In the genomic region with DNA sequence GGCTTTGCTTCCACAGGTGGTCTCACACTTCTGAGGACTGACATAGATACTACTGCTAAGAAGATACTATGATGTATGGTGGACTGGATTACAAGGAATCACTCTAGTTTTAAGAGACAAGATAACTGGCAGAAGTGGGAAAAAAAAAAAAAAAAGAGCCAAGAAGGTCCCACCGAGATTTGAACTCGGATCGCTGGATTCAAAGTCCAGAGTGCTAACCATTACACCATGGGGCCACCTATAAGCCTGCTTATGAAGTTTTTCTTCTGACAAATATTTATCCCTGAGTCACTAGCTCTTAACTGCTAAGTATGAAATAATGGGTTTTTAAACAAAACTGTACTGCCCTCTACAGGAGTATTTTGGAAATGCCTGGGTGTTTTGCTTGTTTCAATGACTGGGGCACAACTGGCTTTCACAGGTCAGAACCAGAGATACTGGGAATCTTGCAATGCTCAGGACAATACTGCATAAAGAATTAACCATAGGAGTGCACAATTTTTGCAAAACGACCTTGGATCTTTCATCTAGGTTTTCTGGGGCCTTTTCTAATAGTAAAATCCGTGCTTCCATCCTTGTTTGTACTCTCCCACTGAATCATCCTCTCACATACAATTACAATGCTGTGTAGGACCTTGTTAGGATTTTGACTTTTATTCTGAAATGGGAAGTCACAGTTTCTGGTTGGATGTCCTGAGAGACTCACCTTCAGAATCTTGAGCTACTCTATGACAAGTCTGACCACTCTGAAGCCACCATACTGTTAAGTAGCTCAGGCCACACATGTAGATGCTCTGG, we compare ENCODE assay signal across 8 cellular contexts.
DNase-seq lines count a peak whose midpoint lies in the region; ATAC-seq, FAIRE-seq and TF ChIP-seq lines count a peak whose summit lies in the region.

No MANE protein-coding gene starts in this region.

- ATAC-seq in GM21825 (IDR thresholded peaks at IDR 0.05; ENCODE audit: unreplicated experiment): peak; percentile 42
- ATAC-seq in right cardiac atrium: peak; percentile 78 to 79
- ATAC-seq in gastrocnemius medialis: peak; percentile 66 to 87
- no peak for ATAC-seq in HG02588 (IDR thresholded peaks at IDR 0.05; ENCODE audit: unreplicated experiment)

- intact Hi-C loops in right cardiac atrium (cut with DNase I) (loop anchor here in 1 of 4 donors (5.0 kb wide), 1 partner anchor 609 kb away; no protein-coding TSS in a partner anchor), gastrocnemius medialis (cut with DNase I; ENCODE audit: low total_unique reads) (loop anchor here (2.0 kb wide), 1 partner anchor 99 kb away; no protein-coding TSS in a partner anchor)

- H3K27me3 ChIP-seq in MG63 (no peaks in the 10 kb centered on the region), adipocyte (replicated peaks; ENCODE audit: control insufficient read depth, insufficient read depth, low read length) (no peaks in the 10 kb centered on the region), right cardiac atrium (ENCODE audit: control insufficient read depth, insufficient read depth) (no peaks in the 10 kb centered on the region), gastrocnemius medialis (peaks cover 6 to 18% (median 12%) of the 10 kb centered on the region in 3 donors)

- H3K9ac ChIP-seq in adipocyte (ENCODE audit: low read length): no peak overlapping the region

- WGBS in right cardiac atrium: 4% methylated on average over 5 of the region's 5 CpGs

- H3K27ac ChIP-seq in right cardiac atrium (ENCODE audit: low read length): no peak overlapping the region
- no peak overlapping the region for H3K27ac ChIP-seq in gastrocnemius medialis

- H3K4me1 ChIP-seq in adipocyte (ENCODE audit: control insufficient read depth, insufficient read depth, low read length): peaks cover 15% of the 10 kb centered on the region
- H3K4me1 ChIP-seq in right cardiac atrium (ENCODE audit: control insufficient read depth, insufficient read depth, low read length): no peaks in the 10 kb centered on the region
- H3K4me1 ChIP-seq in gastrocnemius medialis: peaks cover 5 to 14% of the 10 kb centered on the region in 2 donors

- no peak for TF ChIP-seq POLR2A in gastrocnemius medialis (IDR thresholded peaks at IDR 0.05)

- peak; percentile 92 for DNase-seq in EH (ENCODE audit: low read depth)
- DNase-seq in MG63: peak; percentile 47
- DNase-seq in RCC 7860 (ENCODE audit: low spot score): peak; percentile 83
- DNase-seq in adipocyte (ENCODE audit: low read depth): peak; percentile 97
- no peak for DNase-seq in right cardiac atrium
- no peak for DNase-seq in gastrocnemius medialis

- H3K4me3 ChIP-seq in MG63 (no peak overlapping the region), adipocyte (ENCODE audit: low read length) (no peak overlapping the region), right cardiac atrium (ENCODE audit: low read length) (no peak overlapping the region), gastrocnemius medialis (no peak overlapping the region)

- no peaks in the 10 kb centered on the region for H3K36me3 ChIP-seq in MG63
- no peaks in the 10 kb centered on the region for H3K36me3 ChIP-seq in adipocyte (ENCODE audit: control insufficient read depth, insufficient read depth, low read length, severe bottlenecking)
- no peaks in the 10 kb centered on the region for H3K36me3 ChIP-seq in gastrocnemius medialis

- TF ChIP-seq CTCF in gastrocnemius medialis (IDR thresholded peaks at IDR 0.05 in 4 of 5, conservative IDR thresholded peaks at IDR 0.05 in 1 of 5): peak; percentile 51 to 76 (median 68)

- in situ Hi-C loops in gastrocnemius medialis (cut with MboI; ENCODE audit: low sequenced_read_pairs in 4 of 4): no loop called here

- H3K9me3 ChIP-seq in MG63 (no peaks in the 10 kb centered on the region), adipocyte (ENCODE audit: control insufficient read depth, low read length) (no peaks in the 10 kb centered on the region), right cardiac atrium (ENCODE audit: control insufficient read depth, low read length) (no peaks in the 10 kb centered on the region), gastrocnemius medialis (no peaks in the 10 kb centered on the region)

- FAIRE-seq in RCC 7860 (lab: Jason Lieb, UNC): peak; percentile 59

Comparison
In these comparisons a context has a peak if more than half of its experiments do, and no peak if none do; other contexts are left out.
1. DNase-seq: peak in EH (single experiment), MG63 (single experiment), RCC 7860 (single experiment) and adipocyte (single experiment); none in right cardiac atrium (0 of 3) and gastrocnemius medialis (0 of 2).